11 cellular contexts compared by ENCODE assay signal in the genomic region with DNA sequence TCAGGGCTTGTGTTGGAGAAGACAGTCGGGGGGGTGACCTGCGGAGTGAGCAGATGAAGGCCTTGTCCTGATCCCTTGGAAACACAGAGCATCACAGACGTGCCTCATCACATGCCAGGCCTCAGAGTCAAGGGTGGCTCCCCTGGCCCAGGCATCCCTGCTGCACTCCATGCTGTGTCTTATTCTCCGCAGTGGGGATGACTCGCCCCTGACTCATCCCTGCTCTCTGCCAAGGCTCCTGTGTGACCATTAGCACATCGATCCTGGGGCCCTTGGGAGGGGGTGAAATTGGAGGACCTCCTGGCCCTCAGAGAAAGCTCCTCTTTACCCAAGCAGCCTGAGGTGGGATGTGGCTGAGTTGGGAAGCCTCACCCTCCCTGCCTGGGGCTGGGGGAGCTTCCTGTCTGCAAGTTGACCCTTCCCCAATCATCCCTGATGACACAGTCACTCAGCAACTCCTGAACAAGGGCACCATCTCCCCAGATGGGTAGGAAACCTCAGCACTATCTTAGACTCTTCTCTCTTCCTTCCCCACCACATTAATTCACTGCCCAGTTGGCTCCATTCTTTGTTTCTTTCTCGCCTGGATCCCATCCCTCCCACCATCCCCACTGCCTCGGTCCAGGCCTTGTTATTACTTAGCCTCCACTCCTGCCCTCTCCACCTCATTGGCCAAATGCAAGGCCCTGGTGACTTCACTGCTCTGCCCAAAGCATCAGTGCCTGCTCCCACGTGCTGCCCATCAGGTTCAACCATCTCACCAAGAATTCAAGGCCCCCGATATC.
A peak's percentile ranks its signal among the peaks of the same experiment; 100 is the strongest.
DNase-seq lines count a peak whose midpoint lies in the region; ATAC-seq and TF ChIP-seq lines count a peak whose summit lies in the region.
"Had no signal": no experiment of that assay in that cellular context is flagged by ENCODE, and none has a peak within 500 bp of the region (broad histone marks: within the 10 kb centered on the region; RNA-seq: fewer than 3 reads in every experiment).

No MANE protein-coding gene starts in this region.

- H4K91ac ChIP-seq in mesenchymal stem cell (ENCODE audit: low read length) = no peak overlapping the region

- WGBS in mesenchymal stem cell = 47% methylated on average over 9 of the region's 10 CpGs

- peak overlapping the region in 1 of 2 experiments; percentile 27 for H2BK12ac ChIP-seq in mesenchymal stem cell (ENCODE audit: low read length in 2 of 2)

- no peak overlapping the region for H2BK15ac ChIP-seq in mesenchymal stem cell (ENCODE audit: low read depth, poor library complexity, severe bottlenecking)

- no peaks in the 10 kb centered on the region for H3K4me1 Mint-ChIP-seq in T-cell

- H3K9me3 ChIP-seq in mesenchymal stem cell (ENCODE audit: control insufficient read depth, low read length) (no peaks in the 10 kb centered on the region), gastrocnemius medialis (no peaks in the 10 kb centered on the region)

- no peak overlapping the region for H3K18ac ChIP-seq in mesenchymal stem cell (ENCODE audit: low read depth in 1 of 2, low read length in 2 of 2)

- in situ Hi-C loops in gastrocnemius medialis (cut with MboI; ENCODE audit: low sequenced_read_pairs in 4 of 4) = no loop called here

- intact Hi-C loops in gastrocnemius medialis (cut with DNase I; ENCODE audit: low total_unique reads) = no loop called here

- no peaks in the 10 kb centered on the region for H3K36me3 ChIP-seq in mesenchymal stem cell (ENCODE audit: control insufficient read depth in 1 of 2, insufficient read depth in 2 of 2, low read depth in 1 of 2, low read length in 2 of 2)
- no peaks in the 10 kb centered on the region for H3K36me3 ChIP-seq in gastrocnemius medialis

- no peak overlapping the region for H2BK120ac ChIP-seq in mesenchymal stem cell (ENCODE audit: low read depth, low read length)

- H3K4me2 ChIP-seq in mesenchymal stem cell (ENCODE audit: low read length, poor library complexity, severe bottlenecking) = no peak overlapping the region

- no peak overlapping the region for H2AK5ac ChIP-seq in mesenchymal stem cell (ENCODE audit: low read length, severe bottlenecking)

- H3K27me3 ChIP-seq in mesenchymal stem cell (ENCODE audit: control insufficient read depth in 1 of 2, insufficient read depth in 1 of 2, low read length in 2 of 2) (peaks cover 0 to 23% of the 10 kb centered on the region in 2 experiments), gastrocnemius medialis (no peaks in the 10 kb centered on the region)

- no peak overlapping the region for H4K8ac ChIP-seq in mesenchymal stem cell (ENCODE audit: low read length)

- no peak for ATAC-seq in HG03520 (IDR thresholded peaks at IDR 0.05; ENCODE audit: unreplicated experiment)
- no peak for ATAC-seq in gastrocnemius medialis
- ATAC-seq in T-cell (replicated peaks in 1 of 4) = no peak

- H3K9ac ChIP-seq in mesenchymal stem cell (ENCODE audit: low read length) = peak overlapping the region; percentile 60
- H3K9ac ChIP-seq: parathyroid adenoma had no signal

- TF ChIP-seq POLR2A in gastrocnemius medialis (IDR thresholded peaks at IDR 0.05) = no peak

- H3K4me3 ChIP-seq in cardiac fibroblast (replicated peaks in 1 of 2; ENCODE audit: low read depth in 2 of 2, low read length in 2 of 2) (no peak overlapping the region), mesenchymal stem cell (ENCODE audit: insufficient read depth in 1 of 2, low read depth in 1 of 2, low read length in 2 of 2) (no peak overlapping the region), gastrocnemius medialis (no peak overlapping the region)

- no peak for TF ChIP-seq CTCF in cardiac fibroblast (IDR thresholded peaks at IDR 0.05; ENCODE audit: low read depth, low read length)
- no peak for TF ChIP-seq CTCF in gastrocnemius medialis (IDR thresholded peaks at IDR 0.05 in 4 of 5, conservative IDR thresholded peaks at IDR 0.05 in 1 of 5)

- no peak overlapping the region for H3K4me3 Mint-ChIP-seq in T-cell
- H3K4me3 Mint-ChIP-seq: activated B cell treated with CpG ODN at 0.5 μM for 24 hours had no signal

- POLR2A ChIA-PET in T-cell (lab: Charles Lee) = no interaction called here

- H3K4ac ChIP-seq in mesenchymal stem cell (ENCODE audit: low read depth in 1 of 2, low read length in 2 of 2) = no peak overlapping the region

- no peak overlapping the region for H3K14ac ChIP-seq in mesenchymal stem cell (ENCODE audit: low read length in 2 of 2)

- H3K36me3 Mint-ChIP-seq in T-cell = no peaks in the 10 kb centered on the region

- CTCF ChIA-PET in T-cell (lab: Charles Lee) = no interaction called here

- H3K4me1 ChIP-seq in mesenchymal stem cell (ENCODE audit: control insufficient read depth, insufficient read depth, low read depth, low read length) (peaks cover 5% of the 10 kb centered on the region), gastrocnemius medialis (no peaks in the 10 kb centered on the region)
- H3K4me1 ChIP-seq: parathyroid adenoma had no signal

- H3K27me3 Mint-ChIP-seq in T-cell = peaks cover 4 to 6% of the 10 kb centered on the region in 2 donors

- peak; percentile 49 for DNase-seq in COLO829 (ENCODE audit: low spot score)
- peak; percentile 97 for DNase-seq in HT1080 (ENCODE audit: low read depth)
- DNase-seq in cardiac fibroblast (ENCODE audit: low read depth in 2 of 2) = peak; percentile 73 to 93
- peak; percentile 84 for DNase-seq in mesenchymal stem cell
- no peak for DNase-seq in NCI-H524 treated with DMSO at 0.1 percent for 48 hours (lab: John Stamatoyannopoulos, UW)
- no peak for DNase-seq in gastrocnemius medialis
- DNase-seq in T-cell = no peak
- DNase-seq: activated B cell treated with CpG ODN at 0.5 μM for 24 hours, NCI-H187 treated with DMSO at 0.1 percent for 48 hours had no signal

- H3K9me3 Mint-ChIP-seq in T-cell = no peaks in the 10 kb centered on the region
- H3K9me3 Mint-ChIP-seq: activated B cell treated with CpG ODN at 0.5 μM for 24 hours had no signal

- H3K27ac ChIP-seq in mesenchymal stem cell (ENCODE audit: low read length, poor library complexity, severe bottlenecking) = no peak overlapping the region
- H3K27ac ChIP-seq in gastrocnemius medialis = no peak overlapping the region
- H3K27ac ChIP-seq: parathyroid adenoma had no signal

- H3K79me1 ChIP-seq in mesenchymal stem cell (replicated peaks; ENCODE audit: low read length, poor library complexity, severe bottlenecking) = no peaks in the 10 kb centered on the region

- H3K23ac ChIP-seq in mesenchymal stem cell (ENCODE audit: low read length in 2 of 2) = no peak overlapping the region

- H2AFZ ChIP-seq in mesenchymal stem cell (ENCODE audit: low read depth, low read length) = no peak overlapping the region
- H2AFZ ChIP-seq: parathyroid adenoma had no signal

- H2BK5ac ChIP-seq in mesenchymal stem cell (ENCODE audit: low read depth, low read length, poor library complexity, severe bottlenecking) = no peak overlapping the region

- H3K27ac Mint-ChIP-seq in T-cell = no peak overlapping the region
- H3K27ac Mint-ChIP-seq: activated B cell treated with CpG ODN at 0.5 μM for 24 hours had no signal

Comparison
In these comparisons a context has a peak if more than half of its experiments do, and no peak if none do; other contexts are left out.
1. DNase-seq: peak in COLO829 (single experiment), HT1080 (single experiment), cardiac fibroblast (2 of 2) and mesenchymal stem cell (single experiment); none in NCI-H524 treated with DMSO at 0.1 percent for 48 hours (single experiment), gastrocnemius medialis (0 of 2) and T-cell (0 of 34).